ENCODE assay signal across 1 cellular context in the genomic region with DNA sequence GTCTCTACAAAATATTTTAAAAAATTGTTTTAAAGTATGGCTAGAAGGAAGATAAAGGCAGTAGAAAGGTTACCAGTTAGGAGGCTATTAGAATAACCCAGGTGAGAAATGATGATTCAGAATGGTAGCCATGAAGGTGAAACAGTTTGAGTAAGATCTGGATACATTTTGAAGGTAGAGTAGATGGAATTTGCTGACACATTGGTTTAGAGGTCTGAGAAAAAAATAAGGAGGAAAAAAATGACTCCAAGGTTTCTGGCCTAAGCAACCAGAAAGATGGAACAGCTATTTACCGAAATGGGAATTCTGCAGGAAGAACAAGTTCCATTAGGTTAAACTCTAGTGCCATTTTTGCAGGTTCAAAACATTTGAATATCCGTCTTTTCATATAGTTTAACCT.
TF ChIP-seq lines count a peak whose summit lies in the region.

No MANE protein-coding gene starts in this region.

TF ChIP-seq in A549, 52 proteins besides CTCF, POLR2A, EP300 and RAD21:
- no peak for TF ChIP-seq SMC3 (IDR thresholded peaks at IDR 0.05)
- TF ChIP-seq MAFK (IDR thresholded peaks at IDR 0.05; ENCODE audit: partially characterized antibody) = peak; percentile 32
